In genomic region chr5:34811691-34812090, GRCh38 we compare ENCODE assay signal across 21 cellular contexts. TPM values are rescaled to one million over a fixed set of nuclear protein-coding genes. Genes with fewer than 3 reads are reported as not detected.
"Had no signal": no experiment of that assay in that cellular context is flagged by ENCODE, and none has a peak within 500 bp of the region (broad histone marks: within the 10 kb centered on the region; RNA-seq: fewer than 3 reads in every experiment).

No MANE protein-coding gene starts in this region.

- H3K27me3 ChIP-seq: esophagus squamous epithelium, left lung, ovary, right atrium auricular region, upper lobe of left lung had no signal

- H3K36me3 Mint-ChIP-seq: activated naive CD4-positive, alpha-beta T cell treated with anti-CD3 and anti-CD28 coated beads, Interleukin-2, amount 50 U/mL, for 72 hours; immature natural killer cell; naive thymus-derived CD8-positive, alpha-beta T cell had no signal

- H3K4me1 ChIP-seq: esophagus squamous epithelium, left lung, prostate gland, right atrium auricular region, upper lobe of left lung had no signal

- H3K27ac ChIP-seq: esophagus squamous epithelium, left lung, ovary, prostate gland, right atrium auricular region, upper lobe of left lung had no signal

- H3K9me3 Mint-ChIP-seq: activated naive CD4-positive, alpha-beta T cell treated with anti-CD3 and anti-CD28 coated beads, Interleukin-2, amount 50 U/mL, for 72 hours; endodermal cell; naive thymus-derived CD8-positive, alpha-beta T cell had no signal

- DNase-seq: activated CD4-positive, alpha-beta T cell treated with anti-CD3 and anti-CD28 coated beads for 1 hour; activated gamma-delta T cell treated with Interleukin-2 at 50 U/mL for 16 hours; activated T-cell treated with anti-CD3 and anti-CD28 coated beads, Interleukin-2, amount 50 U/mL, for 1 hour; cortex of kidney; endodermal cell; esophagus squamous epithelium; immature natural killer cell; kidney glomerular epithelial cell; left lung; naive thymus-derived CD8-positive, alpha-beta T cell; ovary; stimulated activated CD4-positive, alpha-beta T cell treated with anti-CD3 and anti-CD28 coated beads, Interleukin-4, amount 100 ng/mL, for 4 hours; stimulated activated naive CD8-positive, alpha-beta T cell treated with anti-CD3 and anti-CD28 coated beads, Interleukin-15, Interleukin-2, amounts not matched to agents 100 U/mL and 50 U/mL, for 24 hours; T-helper 9 cell had no signal

- FAIRE-seq: bronchial epithelial cell had no signal

- H3K27ac Mint-ChIP-seq: activated naive CD4-positive, alpha-beta T cell treated with anti-CD3 and anti-CD28 coated beads, Interleukin-2, amount 50 U/mL, for 72 hours; endodermal cell; immature natural killer cell; naive thymus-derived CD8-positive, alpha-beta T cell had no signal

- H3K4me1 Mint-ChIP-seq: endodermal cell, immature natural killer cell had no signal

- H3K4me3 ChIP-seq: esophagus squamous epithelium, left lung, lung, ovary, prostate gland, right atrium auricular region, upper lobe of left lung had no signal

- ATAC-seq: activated naive CD4-positive, alpha-beta T cell treated with anti-CD3 and anti-CD28 coated beads, Interleukin-2, amount 50 U/mL, for 72 hours; left lung; naive thymus-derived CD8-positive, alpha-beta T cell; stimulated activated naive CD8-positive, alpha-beta T cell treated with anti-CD3 and anti-CD28 coated beads, Interleukin-15, Interleukin-2, amounts not matched to agents 100 U/mL and 50 U/mL, for 24 hours had no signal

- H3K4me3 Mint-ChIP-seq: endodermal cell; immature natural killer cell; naive thymus-derived CD8-positive, alpha-beta T cell had no signal

- H3K9me3 ChIP-seq: esophagus squamous epithelium, left lung, ovary, prostate gland, right atrium auricular region, upper lobe of left lung had no signal

- H3K36me3 ChIP-seq: ovary, prostate gland, right atrium auricular region had no signal

RNA-seq across cellular contexts. Expression of gene TTC23L, which starts 27.3 kb away (rescaled TPM):
- total RNA-seq: subcutaneous adipose tissue had no signal
- polyA plus RNA-seq: immature natural killer cell; naive thymus-derived CD8-positive, alpha-beta T cell had no signal
